ENCODE assay signal across 8 cellular contexts in the genomic region with DNA sequence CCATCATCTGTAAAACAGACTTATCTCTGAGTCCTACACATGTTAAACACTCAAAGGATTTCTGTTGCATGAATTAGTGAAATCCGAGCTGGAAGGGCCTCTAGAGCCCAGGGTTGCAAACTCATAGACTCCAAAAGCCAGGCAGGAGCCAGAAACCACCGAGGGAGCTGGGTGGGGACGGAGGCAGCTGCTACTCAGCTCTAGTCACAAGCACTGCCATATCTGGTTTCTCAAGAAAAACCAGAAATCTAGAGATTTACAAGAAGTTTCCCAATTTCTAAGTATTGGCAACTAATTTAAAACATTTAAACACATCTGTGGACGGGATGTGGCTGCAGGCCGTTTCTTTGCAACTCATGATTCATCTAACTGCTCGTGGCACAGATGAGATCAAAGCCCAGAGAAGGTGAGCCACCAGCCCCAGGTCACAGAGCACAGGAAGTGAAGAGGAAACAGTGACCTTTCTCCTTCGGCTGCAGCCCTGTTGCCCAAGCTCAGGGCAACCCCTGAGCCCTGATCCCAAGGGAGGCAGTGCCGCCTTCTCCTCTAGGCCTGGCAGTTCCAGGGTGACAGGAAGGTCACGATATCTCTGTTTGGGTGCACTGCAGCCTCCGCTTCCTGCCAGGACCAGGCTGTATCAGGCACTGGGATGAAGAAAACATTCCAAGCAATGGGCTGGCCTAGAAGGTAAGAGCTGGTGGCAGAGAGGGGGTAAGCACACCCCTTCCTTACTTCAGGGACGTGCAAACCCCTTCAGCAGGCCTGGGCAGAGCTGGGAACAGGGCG. TPM values are rescaled to one million over a fixed set of nuclear protein-coding genes. Genes with fewer than 3 reads are reported as not detected.
A peak's percentile ranks its signal among the peaks of the same experiment; 100 is the strongest.
DNase-seq lines count a peak whose midpoint lies in the region; ATAC-seq and TF ChIP-seq lines count a peak whose summit lies in the region.

No MANE protein-coding gene starts in this region.

- no peak overlapping the region for H3K4me3 Mint-ChIP-seq in glutamatergic neuron (ENCODE audit: unreplicated experiment)

- DNase-seq in stimulated activated naive CD4-positive, alpha-beta T cell treated with Interleukin-2 at 50 U/mL for 16 hours (lab: John Stamatoyannopoulos, UW): peak; percentile 83
- no peak for DNase-seq in stimulated activated naive CD4-positive, alpha-beta T cell (lab: John Stamatoyannopoulos, UW)
- peak; percentile 61 for DNase-seq in activated gamma-delta T cell treated with anti-CD3 and anti-CD28 coated beads, Interleukin-2, amount 50 U/mL, for 16 hours (ENCODE audit: low read depth)
- no peak for DNase-seq in left lobe of liver (ENCODE audit: low spot score)
- peak; percentile 55 to 63 for DNase-seq in stimulated activated CD8-positive, alpha-beta memory T cell treated with anti-CD3 and anti-CD28 coated beads, Interleukin-7, amount 100 ng/mL, for 4 hours (ENCODE audit: low read depth in 2 of 2)
- no peak for DNase-seq in glutamatergic neuron

- no peaks in the 10 kb centered on the region for H3K4me1 Mint-ChIP-seq in glutamatergic neuron (ENCODE audit: low read depth, unreplicated experiment)

- H3K36me3 Mint-ChIP-seq in glutamatergic neuron (ENCODE audit: unreplicated experiment): no peaks in the 10 kb centered on the region

- H3K27me3 Mint-ChIP-seq in glutamatergic neuron (ENCODE audit: unreplicated experiment): peaks cover 7% of the 10 kb centered on the region

- H3K27ac Mint-ChIP-seq in glutamatergic neuron (ENCODE audit: unreplicated experiment): no peak overlapping the region

- ATAC-seq in left lobe of liver (peak; percentile 58), GM18861 (IDR thresholded peaks at IDR 0.05; ENCODE audit: unreplicated experiment) (no peak), HG02571 (IDR thresholded peaks at IDR 0.05; ENCODE audit: unreplicated experiment) (no peak)

- no peak for TF ChIP-seq CTCF in glutamatergic neuron (IDR thresholded peaks at IDR 0.05; ENCODE audit: partially characterized antibody, unreplicated experiment)

- no peaks in the 10 kb centered on the region for H3K9me3 Mint-ChIP-seq in glutamatergic neuron (ENCODE audit: unreplicated experiment)

RNA-seq across cellular contexts. Expression of a gene that starts 26.4 kb away (rescaled TPM):
- total RNA-seq in left lobe of liver (20.3 TPM), glutamatergic neuron (ENCODE audit: unreplicated experiment) (0.12 TPM)

Comparison
In these comparisons a context has a peak if more than half of its experiments do, and no peak if none do; other contexts are left out.
1. DNase-seq: peak in stimulated activated naive CD4-positive, alpha-beta T cell treated with Interleukin-2 at 50 U/mL for 16 hours (single experiment), activated gamma-delta T cell treated with anti-CD3 and anti-CD28 coated beads, Interleukin-2, amount 50 U/mL, for 16 hours (single experiment) and stimulated activated CD8-positive, alpha-beta memory T cell treated with anti-CD3 and anti-CD28 coated beads, Interleukin-7, amount 100 ng/mL, for 4 hours (2 of 2); none in stimulated activated naive CD4-positive, alpha-beta T cell (0 of 6), left lobe of liver (single experiment) and glutamatergic neuron (single experiment).
2. RNA of a gene that starts 26.4 kb away (total RNA-seq): 20.3 TPM in left lobe of liver (single experiment); 0.12 TPM in glutamatergic neuron (single experiment); every median in the first group is over 10 times any median in the second.